16 cellular contexts compared by ENCODE assay signal in the genomic region with DNA sequence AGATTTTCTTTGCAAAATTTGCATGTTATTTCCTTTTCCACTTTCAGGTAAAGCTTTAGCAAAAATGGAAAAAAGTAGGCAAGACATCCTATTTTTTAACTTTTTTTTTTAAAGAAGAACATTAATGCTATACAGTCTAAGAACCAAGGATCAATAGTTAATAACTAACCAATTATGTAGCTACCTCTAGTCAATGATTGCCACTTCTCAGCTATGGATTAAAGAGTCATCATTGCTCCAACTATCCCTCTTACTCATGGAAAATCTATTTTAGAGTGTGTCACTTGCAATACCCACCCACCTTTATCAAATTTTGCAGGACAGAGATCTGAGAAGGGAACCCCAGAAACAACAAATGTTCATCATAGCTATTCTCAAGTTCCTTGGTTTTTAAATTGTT.
DNase-seq lines count a peak whose midpoint lies in the region; ATAC-seq and TF ChIP-seq lines count a peak whose summit lies in the region.
"Had no signal": no experiment of that assay in that cellular context is flagged by ENCODE, and none has a peak within 500 bp of the region (broad histone marks: within the 10 kb centered on the region; RNA-seq: fewer than 3 reads in every experiment).

No MANE protein-coding gene starts in this region.

- no peak for TF ChIP-seq CTCF in kidney epithelial cell (IDR thresholded peaks at IDR 0.05; ENCODE audit: insufficient read depth, low read length, poor library complexity, severe bottlenecking)

- H3K27me3 ChIP-seq in kidney epithelial cell (ENCODE audit: control insufficient read depth, insufficient read depth, low read length), result no peaks in the 10 kb centered on the region

- H3K36me3 ChIP-seq in kidney epithelial cell (ENCODE audit: control insufficient read depth, insufficient read depth, low read length), result no peaks in the 10 kb centered on the region
- H3K36me3 ChIP-seq: HAP-1 had no signal

- DNase-seq in kidney epithelial cell (ENCODE audit: low read depth), result peak; percentile 2
- DNase-seq in renal cortical epithelial cell (ENCODE audit: low read depth), result peak; percentile 69
- DNase-seq in superior temporal gyrus (ENCODE audit: extremely low spot score), result no peak
- DNase-seq in AG20443 (ENCODE audit: low spot score), result no peak
- no peak for DNase-seq in middle frontal gyrus (ENCODE audit: extremely low spot score, low spot score)
- DNase-seq: AML-193; CD4-positive, alpha-beta T cell; DMS153; DMS79; GDM1; GOT3; Karpas-422; KBM-7 had no signal

- H3K4me3 ChIP-seq in kidney epithelial cell (ENCODE audit: low read depth, low read length), result no peak overlapping the region
- H3K4me3 ChIP-seq: HAP-1 had no signal

- ATAC-seq in GM18861 (IDR thresholded peaks at IDR 0.05; ENCODE audit: unreplicated experiment), result peak; percentile 81
- ATAC-seq in HG03175 (IDR thresholded peaks at IDR 0.05; ENCODE audit: unreplicated experiment), result peak; percentile 73

Comparison
In these comparisons a context has a peak if more than half of its experiments do, and no peak if none do; other contexts are left out.
1. DNase-seq: peak in kidney epithelial cell (single experiment) and renal cortical epithelial cell (single experiment); none in superior temporal gyrus (single experiment), AG20443 (single experiment) and middle frontal gyrus (single experiment).